Comparison of ENCODE assay signal across 17 cellular contexts in the genomic region with DNA sequence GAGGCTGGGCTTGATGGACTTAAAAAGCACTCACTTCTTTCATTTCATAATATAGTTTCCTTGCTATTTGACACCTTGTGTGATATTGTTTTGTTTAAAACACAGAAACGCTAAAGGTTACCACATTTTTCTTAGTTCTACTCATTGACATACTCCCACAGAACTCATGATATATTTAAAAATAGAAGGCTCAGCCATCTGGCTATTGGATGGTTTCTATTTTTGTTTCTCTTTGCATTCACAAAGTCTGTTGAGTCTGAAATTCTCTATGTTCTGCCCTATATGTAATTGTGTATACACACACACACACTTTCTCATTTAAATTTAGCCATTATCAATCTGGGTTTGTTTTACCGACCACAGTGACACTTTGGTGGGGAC.
DNase-seq lines count a peak whose midpoint lies in the region; ATAC-seq and TF ChIP-seq lines count a peak whose summit lies in the region.
"Had no signal": no experiment of that assay in that cellular context is flagged by ENCODE, and none has a peak within 500 bp of the region (broad histone marks: within the 10 kb centered on the region; RNA-seq: fewer than 3 reads in every experiment).

No MANE protein-coding gene starts in this region.

- no peak overlapping the region for H2BK15ac ChIP-seq in H9 (ENCODE audit: low read depth, low read length)

- H3K9me3 ChIP-seq in HEK293 (ENCODE audit: control insufficient read depth, insufficient read depth, low read depth, low read length) (no peaks in the 10 kb centered on the region), OCI-LY3 (ENCODE audit: insufficient read depth, low read length) (no peaks in the 10 kb centered on the region; the same call in 1 of the 2 replicates), H9 (ENCODE audit: control insufficient read depth, low read depth, low read length) (no peaks in the 10 kb centered on the region)
- H3K9me3 ChIP-seq: BE2C, HAP-1, heart left ventricle had no signal

- H3K4me1 Mint-ChIP-seq in memory B cell (peaks cover 3% of the 10 kb centered on the region), H9 (peaks cover 17 to 25% of the 10 kb centered on the region in 2 experiments)
- H3K4me1 Mint-ChIP-seq: activated T-helper 17 cell treated with anti-CD3 and anti-CD28 coated beads, Interleukin-2, amount 50 U/mL, for 72 hours; naive thymus-derived CD8-positive, alpha-beta T cell had no signal

- H3K9ac ChIP-seq in OCI-LY3 (ENCODE audit: low read length) (peak overlapping the region; percentile 59), H9 (ENCODE audit: extremely low read depth, insufficient read length, low read length) (no peak overlapping the region)

- no peak overlapping the region for H2BK12ac ChIP-seq in H9 (ENCODE audit: insufficient read length, low read depth, low read length)

- TF ChIP-seq CTCF in HEK293 (tag by site-specific recombination; IDR thresholded peaks at IDR 0.05) (no peak), OCI-LY3 (IDR thresholded peaks at IDR 0.05; ENCODE audit: low read depth, low read length) (no peak), H9 (conservative IDR thresholded peaks at IDR 0.05) (no peak)

- H4K8ac ChIP-seq in H9 (replicated peaks; ENCODE audit: insufficient read length, low read depth, low read length) = no peak overlapping the region

- no peak overlapping the region for H2BK120ac ChIP-seq in H9 (ENCODE audit: low read depth, low read length, poor library complexity, severe bottlenecking)

- H4K91ac ChIP-seq in H9 (ENCODE audit: insufficient read length, low read depth, low read length) = no peak overlapping the region

- no peak overlapping the region for H3K23ac ChIP-seq in H9 (ENCODE audit: insufficient read length, low read depth, low read length)

- H2AFZ ChIP-seq in OCI-LY3 (ENCODE audit: low read depth, low read length) (peak overlapping the region; percentile 96), H9 (ENCODE audit: low read length) (no peak overlapping the region)

- H3K4me2 ChIP-seq in OCI-LY3 (ENCODE audit: low read length) (peak overlapping the region; percentile 92), H9 (ENCODE audit: insufficient read depth, insufficient read length, low read length) (no peak overlapping the region)

- DNase-seq in memory B cell (ENCODE audit: low spot score in 2 of 2) (no peak), H9 (no peak), mucosa of gallbladder (ENCODE audit: low spot score) (no peak), NCI-H1105 (lab: John Stamatoyannopoulos, UW) (no peak)
- DNase-seq: activated CD8-positive, alpha-beta T cell treated with anti-CD3 and anti-CD28 coated beads, Interleukin-2, amount 10 ng/mL, durations not matched to agents 7 days and 5 days; BE2C; DND-41; heart left ventricle; left colon; naive thymus-derived CD8-positive, alpha-beta T cell; stimulated activated CD4-positive, alpha-beta T cell treated with anti-CD3 and anti-CD28 coated beads, Interleukin-15, amount 100 ng/mL, for 24 hours had no signal

- H3K4ac ChIP-seq in H9 (ENCODE audit: low read depth, low read length) = no peak overlapping the region

- H3K79me2 ChIP-seq in OCI-LY3 (ENCODE audit: low read length) (no peaks in the 10 kb centered on the region), H9 (ENCODE audit: insufficient read depth, low read length) (no peaks in the 10 kb centered on the region)

- H3T11ph ChIP-seq in H9 (ENCODE audit: low read length) = no peak overlapping the region

- CTCF ChIA-PET in HEK293 (lab: Yijun Ruan, JAX) = no interaction called here

- no peak overlapping the region for H3K14ac ChIP-seq in H9 (ENCODE audit: insufficient read depth, low read length)

- no peaks in the 10 kb centered on the region for H3K9me3 Mint-ChIP-seq in memory B cell
- H3K9me3 Mint-ChIP-seq in H9 = peaks cover 2% of the 10 kb centered on the region in 2 experiments; a peak in 1 of 5 replicates

- H3K4me1 ChIP-seq in HEK293 (ENCODE audit: control insufficient read depth, insufficient read depth, low read length) = no peaks in the 10 kb centered on the region
- peaks cover 24% of the 10 kb centered on the region for H3K4me1 ChIP-seq in OCI-LY3 (ENCODE audit: low read length)
- H3K4me1 ChIP-seq in H9 (ENCODE audit: insufficient read depth, low read length) = no peaks in the 10 kb centered on the region; the same call in 1 of the 2 replicates
- H3K4me1 ChIP-seq: BE2C, HAP-1, heart left ventricle had no signal

- WGBS in H9 (ENCODE audit: extremely low coverage, insufficient read length, low lambda C conversion rate) = no CpG with 5 or more reads among the region's 2 CpGs

- no peak overlapping the region for H3K4me3 ChIP-seq in HEK293 (ENCODE audit: low read depth, low read length)
- peak overlapping the region; percentile 75 for H3K4me3 ChIP-seq in OCI-LY3 (ENCODE audit: low read length)
- H3K4me3 ChIP-seq: HAP-1, heart left ventricle had no signal

- peak; percentile 55 for ATAC-seq in GM18519 (IDR thresholded peaks at IDR 0.05; ENCODE audit: low FRiP score, unreplicated experiment)
- ATAC-seq in memory B cell (ENCODE audit: low read depth) = no peak
- ATAC-seq in GM21825 (IDR thresholded peaks at IDR 0.05; ENCODE audit: unreplicated experiment) = no peak
- ATAC-seq: activated CD8-positive, alpha-beta T cell treated with anti-CD3 and anti-CD28 coated beads, Interleukin-2, amount 10 ng/mL, durations not matched to agents 7 days and 5 days; activated T-helper 17 cell treated with anti-CD3 and anti-CD28 coated beads, Interleukin-2, amount 50 U/mL, for 72 hours; heart left ventricle; left colon; naive thymus-derived CD8-positive, alpha-beta T cell had no signal

- H3K56ac ChIP-seq in H9 (ENCODE audit: insufficient read length, low read depth, low read length) = no peak overlapping the region

- no peaks in the 10 kb centered on the region for H3K79me1 ChIP-seq in H9 (ENCODE audit: insufficient read depth, low read depth, low read length, poor library complexity, severe bottlenecking)

- no peaks in the 10 kb centered on the region for H3K23me2 ChIP-seq in H9 (ENCODE audit: insufficient read length, low read depth, low read length, poor library complexity, severe bottlenecking)

- H2BK20ac ChIP-seq in H9 (ENCODE audit: low read depth, low read length, poor library complexity, severe bottlenecking) = no peak overlapping the region

- H3K18ac ChIP-seq in H9 (ENCODE audit: insufficient read length, low read depth, low read length) = no peak overlapping the region

- H3K36me3 ChIP-seq in HEK293 (ENCODE audit: control insufficient read depth in 2 of 2, insufficient read depth in 1 of 2, low read length in 2 of 2) (no peaks in the 10 kb centered on the region), OCI-LY3 (replicated peaks; ENCODE audit: low read depth, low read length) (no peaks in the 10 kb centered on the region)
- H3K36me3 ChIP-seq: BE2C, HAP-1, heart left ventricle had no signal

- H4K5ac ChIP-seq in H9 (ENCODE audit: insufficient read length, low read depth, low read length) = no peak overlapping the region

- H3K4me3 Mint-ChIP-seq in memory B cell (peak overlapping the region; percentile 73), H9 (no peak overlapping the region)
- H3K4me3 Mint-ChIP-seq: activated CD8-positive, alpha-beta T cell treated with anti-CD3 and anti-CD28 coated beads, Interleukin-2, amount 10 ng/mL, durations not matched to agents 7 days and 5 days; activated T-helper 17 cell treated with anti-CD3 and anti-CD28 coated beads, Interleukin-2, amount 50 U/mL, for 72 hours; naive thymus-derived CD8-positive, alpha-beta T cell had no signal

- H3K27ac Mint-ChIP-seq in memory B cell (no peak overlapping the region), H9 (no peak overlapping the region)
- H3K27ac Mint-ChIP-seq: activated CD8-positive, alpha-beta T cell treated with anti-CD3 and anti-CD28 coated beads, Interleukin-2, amount 10 ng/mL, durations not matched to agents 7 days and 5 days; activated T-helper 17 cell treated with anti-CD3 and anti-CD28 coated beads, Interleukin-2, amount 50 U/mL, for 72 hours; naive thymus-derived CD8-positive, alpha-beta T cell had no signal

- no peak overlapping the region for H2BK5ac ChIP-seq in H9 (ENCODE audit: insufficient read length, low read length)

- peaks cover 6% of the 10 kb centered on the region for H3K27me3 Mint-ChIP-seq in memory B cell
- no peaks in the 10 kb centered on the region for H3K27me3 Mint-ChIP-seq in H9 (ENCODE audit: low read depth)

- peak overlapping the region; percentile 58; the same call in 1 of the 2 replicates for H3K27ac ChIP-seq in HEK293 (ENCODE audit: extremely low read depth, low read depth, low read length)
- H3K27ac ChIP-seq in OCI-LY3 (ENCODE audit: low read length) = peak overlapping the region; percentile 56
- no peak overlapping the region for H3K27ac ChIP-seq in H9 (ENCODE audit: insufficient read length, low read depth, low read length)
- H3K27ac ChIP-seq: heart left ventricle had no signal

- POLR2A ChIA-PET in HEK293 (lab: Yijun Ruan, JAX) = no interaction called here

- H3K27me3 ChIP-seq in OCI-LY3 (ENCODE audit: low read depth, low read length) = no peaks in the 10 kb centered on the region
- no peaks in the 10 kb centered on the region for H3K27me3 ChIP-seq in H9 (ENCODE audit: insufficient read depth, low read length)
- H3K27me3 ChIP-seq: BE2C, heart left ventricle had no signal

- H3K36me3 Mint-ChIP-seq in memory B cell (peaks cover 1% of the 10 kb centered on the region), H9 (ENCODE audit: insufficient read depth in 1 of 3, low read depth in 3 of 3) (no peaks in the 10 kb centered on the region)
- H3K36me3 Mint-ChIP-seq: naive thymus-derived CD8-positive, alpha-beta T cell had no signal

- H2AK5ac ChIP-seq in H9 (ENCODE audit: insufficient read length, low read length) = no peak overlapping the region

- no peaks in the 10 kb centered on the region for H4K20me1 ChIP-seq in OCI-LY3 (ENCODE audit: insufficient read depth, low read length)
- H4K20me1 ChIP-seq in H9 (ENCODE audit: control insufficient read depth, insufficient read depth, insufficient read length) = no peaks in the 10 kb centered on the region

TF ChIP-seq in HEK293, 187 proteins besides CTCF, POLR2A, EP300 and RAD21:
- no peak for TF ChIP-seq ZFHX2 (tag by site-specific recombination; conservative IDR thresholded peaks at IDR 0.05)
- TF ChIP-seq ZSCAN16 (tag by site-specific recombination; IDR thresholded peaks at IDR 0.05) = no peak
- no peak for TF ChIP-seq MYNN (tag by site-specific recombination; IDR thresholded peaks at IDR 0.05; ENCODE audit: borderline replicate concordance)
- no peak for TF ChIP-seq ZNF37A (tag by site-specific recombination; IDR thresholded peaks at IDR 0.05)
- TF ChIP-seq ZNF623 (tag by site-specific recombination; IDR thresholded peaks at IDR 0.05) = no peak
- TF ChIP-seq BCL11B (tag by site-specific recombination; IDR thresholded peaks at IDR 0.05; ENCODE audit: low read depth) = no peak
